Comparison of ENCODE assay signal across 24 cellular contexts in genomic region chr3:96467639-96468038, GRCh38.
"Had no signal": no experiment of that assay in that cellular context is flagged by ENCODE, and none has a peak within 500 bp of the region (broad histone marks: within the 10 kb centered on the region; RNA-seq: fewer than 3 reads in every experiment).

No MANE protein-coding gene starts in this region.

- H3K27ac ChIP-seq: coronary artery, dorsolateral prefrontal cortex, epithelial cell of prostate, esophagus squamous epithelium, gastrocnemius medialis, heart right ventricle, left lung, lower lobe of right lung had no signal

- DNase-seq: dermis blood vessel endothelial cell; dorsolateral prefrontal cortex; effector CD8-positive, alpha-beta T cell; effector memory CD8-positive, alpha-beta T cell; endodermal cell; erythroblast; esophagus squamous epithelium; foreskin fibroblast; foreskin melanocyte; gastrocnemius medialis; glutamatergic neuron; head of caudate nucleus; heart right ventricle; hippocampal formation; left cardiac atrium; left ventricle myocardium superior; lower lobe of right lung; mesenchymal stem cell; mucosa of descending colon; naive B cell had no signal

- H3K36me3 ChIP-seq: esophagus squamous epithelium, gastrocnemius medialis, heart right ventricle, left lung, lower lobe of right lung had no signal

- ATAC-seq: effector memory CD8-positive, alpha-beta T cell; esophagus mucosa; gastrocnemius medialis; heart right ventricle; left cardiac atrium; left lung; left ventricle myocardium superior; lower lobe of right lung; mucosa of descending colon had no signal

- H3K27me3 ChIP-seq: dorsolateral prefrontal cortex, esophagus squamous epithelium, gastrocnemius medialis, heart right ventricle, left lung had no signal

- H3K4me1 ChIP-seq: esophagus squamous epithelium, gastrocnemius medialis, heart right ventricle, left lung, lower lobe of right lung had no signal

- H3K9me3 ChIP-seq: esophagus squamous epithelium, gastrocnemius medialis, heart right ventricle, left lung, lower lobe of right lung, mucosa of descending colon had no signal

- H3K4me3 ChIP-seq: coronary artery, dorsolateral prefrontal cortex, esophagus squamous epithelium, gastrocnemius medialis, heart right ventricle, left lung, lower lobe of right lung, mucosa of descending colon had no signal
